ENCODE assay signal across 8 cellular contexts in the genomic region with DNA sequence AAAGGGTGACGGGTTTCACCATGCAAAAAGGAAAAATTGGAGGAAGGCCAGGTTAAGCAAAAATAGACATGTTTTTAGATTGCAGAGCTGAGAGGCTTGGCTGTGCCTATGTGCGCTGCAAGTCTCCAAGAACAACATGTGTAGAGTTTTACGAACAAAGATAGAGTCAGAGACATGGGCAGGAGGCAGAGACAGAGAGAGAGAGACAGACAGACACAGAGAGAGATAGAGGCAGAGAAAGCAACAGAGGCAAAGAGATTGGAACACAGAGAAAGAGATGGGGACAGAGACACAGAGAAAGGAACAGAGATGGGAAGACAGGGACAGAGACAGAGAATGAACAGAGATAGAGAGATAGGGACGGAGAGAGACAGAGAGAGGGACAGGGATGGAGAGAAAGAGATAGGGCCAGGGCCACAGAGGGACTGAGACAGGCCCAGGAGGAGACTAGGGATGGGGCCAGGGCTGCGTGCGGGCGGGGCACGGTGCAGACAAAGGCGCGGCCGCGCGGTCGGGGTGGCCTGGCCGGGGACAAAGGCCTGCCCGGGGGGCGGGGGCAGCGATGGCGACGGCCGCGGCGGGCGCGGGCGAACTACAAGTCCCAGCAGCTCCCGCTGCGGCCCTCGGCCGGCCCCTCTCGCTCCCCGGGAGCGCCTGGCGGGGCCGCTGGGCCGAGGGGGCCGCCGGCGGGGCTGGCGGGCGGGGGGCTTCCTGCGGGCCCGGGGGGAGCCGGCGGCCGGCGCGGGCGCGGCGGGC. TPM values are rescaled to one million over a fixed set of nuclear protein-coding genes. Genes with fewer than 3 reads are reported as not detected.
DNase-seq lines count a peak whose midpoint lies in the region; ATAC-seq and TF ChIP-seq lines count a peak whose summit lies in the region.

A gene (plus strand): TSS at position 633 of the 756 bp plus-strand sequence. CDS start 3,140 bp downstream, outside the sequence.

- peak within 1 kb of the TSS; percentile 78 for H3K4me3 ChIP-seq in BJ (ENCODE audit: low read depth, low read length)
- H3K4me3 ChIP-seq in GM23248: peak within 1 kb of the TSS; percentile 80
- peak within 1 kb of the TSS; percentile 69 to 94 (median 80) for H3K4me3 ChIP-seq in heart left ventricle
- peak within 1 kb of the TSS; percentile 75 for H3K4me3 ChIP-seq in osteoblast (ENCODE audit: insufficient read depth, low read length)

- H4K20me1 ChIP-seq in GM23248 (ENCODE audit: insufficient read depth) (no peaks in the 10 kb centered on the region), osteoblast (ENCODE audit: insufficient read depth, low read length) (no peaks in the 10 kb centered on the region)

- H3K4me2 ChIP-seq in GM23248 (ENCODE audit: unreplicated experiment): peak within 1 kb of the TSS; percentile 99
- peak within 1 kb of the TSS; percentile 97 for H3K4me2 ChIP-seq in osteoblast (ENCODE audit: insufficient read depth, low read length)

- peaks cover 6% of the 10 kb centered on the region for H3K4me1 ChIP-seq in GM23248 (ENCODE audit: insufficient read depth)
- H3K4me1 ChIP-seq in heart left ventricle: peaks cover 0 to 26% (median 15%) of the 10 kb centered on the region in 12 donors
- H3K4me1 ChIP-seq in osteoblast (ENCODE audit: insufficient read depth, low read length): peaks cover 15% of the 10 kb centered on the region

- CTCF ChIA-PET in BJ (lab: Yijun Ruan, JAX): no interaction called here

- no peak for DNase-seq in BJ (ENCODE audit: low read depth)
- DNase-seq in GM23248: peak; percentile 85
- peak; percentile 37 for DNase-seq in NOMO-1 treated with DMSO at 0.1 percent for 48 hours (lab: John Stamatoyannopoulos, UW; ENCODE audit: unreplicated experiment)
- peak in 54 of 56 donors; percentile 8 to 88 (median 60) for DNase-seq in amygdala (lab: John Stamatoyannopoulos, UW)
- DNase-seq in heart left ventricle: peak; percentile 81 to 91 (median 84)
- DNase-seq in osteoblast (ENCODE audit: insufficient read length, low spot score, missing footprints): peak; percentile 100

- H3K9ac ChIP-seq in GM23248: peak within 1 kb of the TSS; percentile 95

- H3F3A ChIP-seq in GM23248 (ENCODE audit: insufficient read depth): no peaks in the 10 kb centered on the region

- H3K36me3 ChIP-seq in BJ (ENCODE audit: control insufficient read depth, insufficient read depth, low read length) (peaks cover 7% of the 10 kb centered on the region), GM23248 (ENCODE audit: low read depth) (no peaks in the 10 kb centered on the region), heart left ventricle (peaks cover 0 to 15% (median 0%) of the 10 kb centered on the region in 9 donors), osteoblast (ENCODE audit: insufficient read depth, low read length) (peaks cover 4% of the 10 kb centered on the region)

- POLR2A ChIA-PET in BJ (lab: Charles Lee): no interaction called here

- ATAC-seq in heart left ventricle (peak; percentile 84 to 92 (median 88)), HG02938 (IDR thresholded peaks at IDR 0.05; ENCODE audit: unreplicated experiment) (no peak), GM19455 (IDR thresholded peaks at IDR 0.05; ENCODE audit: unreplicated experiment) (no peak)

- peak in 1 of 2 donors; percentile 28 for TF ChIP-seq POLR2A in heart left ventricle (IDR thresholded peaks at IDR 0.05)

- in situ Hi-C loops in GM23248 (cut with MboI): no loop called here

- H3K9me2 ChIP-seq in GM23248 (ENCODE audit: insufficient read depth): no peaks in the 10 kb centered on the region

- 6 to 7% methylated on average over 20 to 38 of the region's 51 CpGs for WGBS in GM23248 (ENCODE audit: low coverage in 1 of 2, low lambda C conversion rate in 2 of 2, missing lambda C conversion rate in 2 of 2), 2 experiments
- 3 to 8% (median 5%) methylated on average over 21 to 51 of the region's 51 CpGs for whole genome bisulfite sequencing in heart left ventricle, 4 donors

- peaks cover 8% of the 10 kb centered on the region; the same call in 1 of the 2 replicates for H3K79me2 ChIP-seq in GM23248 (ENCODE audit: insufficient read depth)
- peaks cover 7% of the 10 kb centered on the region for H3K79me2 ChIP-seq in osteoblast (ENCODE audit: insufficient read depth, low read length)

- H3K9me3 ChIP-seq in GM23248 (ENCODE audit: low read depth) (no peaks in the 10 kb centered on the region), heart left ventricle (no peaks in the 10 kb centered on the region), osteoblast (ENCODE audit: low read depth, low read length) (no peaks in the 10 kb centered on the region)

- no peak for TF ChIP-seq CTCF in BJ (IDR thresholded peaks at IDR 0.05; ENCODE audit: insufficient read depth, low read depth, low read length)
- TF ChIP-seq CTCF in heart left ventricle (IDR thresholded peaks at IDR 0.05): no peak
- TF ChIP-seq CTCF in osteoblast (IDR thresholded peaks at IDR 0.05; ENCODE audit: extremely low read depth, low read depth, low read length): no peak

- intact Hi-C loops in heart left ventricle (cut with DNase I): loop anchor here in 1 of 10 donors (2.0 kb wide), 1 partner anchor 27 kb away; a partner anchor contains a TSS

- H2AFZ ChIP-seq in GM23248 (peak within 1 kb of the TSS; percentile 100), osteoblast (ENCODE audit: low read length) (peak within 1 kb of the TSS; percentile 97)

- H3K27ac ChIP-seq in GM23248 (no peak within 1 kb of the TSS; the same call in 1 of the 2 replicates), heart left ventricle (peak within 1 kb of the TSS; percentile 79 to 96 (median 90)), osteoblast (ENCODE audit: low read depth, low read length) (peak within 1 kb of the TSS; percentile 28)

- no peaks in the 10 kb centered on the region for H3K27me3 ChIP-seq in BJ (ENCODE audit: control insufficient read depth, insufficient read depth, low read length)
- no peaks in the 10 kb centered on the region for H3K27me3 ChIP-seq in GM23248 (replicated peaks; ENCODE audit: insufficient read depth)
- H3K27me3 ChIP-seq in heart left ventricle: no peaks in the 10 kb centered on the region
- peaks cover 3% of the 10 kb centered on the region for H3K27me3 ChIP-seq in osteoblast (ENCODE audit: insufficient read depth, low read length)

RNA-seq across cellular contexts. Expression of the gene that starts here (rescaled TPM):
- polyA plus RNA-seq in BJ (2011; rRNA removed) (25.0 and 43.9 TPM in 2 replicates), GM23248 (2016; fragmentation: Nextera tagmentation; extraction: Ambion mirVana) (11.4 and 12.0 TPM in 2 replicates), heart left ventricle (100 to 1,000 TPM in 1 of 2 donors, 10 to 100 TPM in 1; 49.3 to 159 TPM)
- 21.4 and 27.4 TPM in 2 replicates for polyA minus RNA-seq in BJ (2011; rRNA and poly(A)+ RNA removed)
- 51.1 and 56.3 TPM in 2 replicates for total RNA-seq in GM23248 (2014; rRNA removed; shearing (Covaris generic))
- total RNA-seq in heart left ventricle (100 to 1,000 TPM in 1 of 9 donors, 10 to 100 TPM in 8; 62.8 to 128 (median 74.4) TPM), osteoblast (25.0 and 26.1 TPM in 2 replicates)

Comparison
In these comparisons a context has a peak if more than half of its experiments do, and no peak if none do; other contexts are left out.
1. ATAC-seq: peak in heart left ventricle (4 of 4); none in HG02938 (single experiment) and GM19455 (single experiment).
2. Peak in every context shown above with its lines, with median percentiles within 50 percentile points of each other: H3K4me3 ChIP-seq.